10 cellular contexts compared by ENCODE assay signal in genomic region chr12:124452576-124453391, GRCh38.
DNase-seq lines count a peak whose midpoint lies in the region; ATAC-seq and TF ChIP-seq lines count a peak whose summit lies in the region.
"Had no signal": no experiment of that assay in that cellular context is flagged by ENCODE, and none has a peak within 500 bp of the region (broad histone marks: within the 10 kb centered on the region; RNA-seq: fewer than 3 reads in every experiment).

No MANE protein-coding gene starts in this region.

- H3K9me3 ChIP-seq in right lobe of liver (no peaks in the 10 kb centered on the region), thyroid gland (no peaks in the 10 kb centered on the region)

- H3K4me1 ChIP-seq in right lobe of liver (peaks cover 0 to 6% (median 2%) of the 10 kb centered on the region in 4 donors), thyroid gland (peaks cover 14 to 31% of the 10 kb centered on the region in 2 donors)

- peak overlapping the region; percentile 10 to 33 for H3K4me3 Mint-ChIP-seq in activated T-cell treated with anti-CD3 and anti-CD28 coated beads, Interleukin-2, amount 50 U/mL, for 72 hours
- H3K4me3 Mint-ChIP-seq in activated CD4-positive, alpha-beta memory T cell treated with anti-CD3 and anti-CD28 coated beads for 36 hours = peak overlapping the region; percentile 12
- H3K4me3 Mint-ChIP-seq: neural crest cell had no signal

- intact Hi-C loops in activated CD4-positive, alpha-beta memory T cell treated with anti-CD3 and anti-CD28 coated beads for 36 hours (cut with micrococcal nuclease) = loop anchor here (1.0 to 10.0 kb wide), 5 partner anchors 14 to 462 kb away; partner anchors contain the start of gene UBC
- intact Hi-C loops in right lobe of liver (cut with DNase I) = no loop called here
- intact Hi-C loops in thyroid gland (cut with DNase I) = no loop called here

- POLR2A ChIA-PET in activated CD4-positive, alpha-beta memory T cell treated with anti-CD3 and anti-CD28 coated beads for 36 hours (lab: Charles Lee) = interaction anchor here (0.6 to 1.9 kb wide), 3 partner anchors 13 to 114 kb away, joined by 3 to 12 read pairs (median 3); no protein-coding TSS in a partner anchor

- H3K36me3 ChIP-seq in right lobe of liver (no peaks in the 10 kb centered on the region), thyroid gland (no peaks in the 10 kb centered on the region)

- H3K27me3 ChIP-seq in right lobe of liver (no peaks in the 10 kb centered on the region), thyroid gland (no peaks in the 10 kb centered on the region)

- no peak overlapping the region for H3K27ac Mint-ChIP-seq in activated T-cell treated with anti-CD3 and anti-CD28 coated beads, Interleukin-2, amount 50 U/mL, for 72 hours
- peak overlapping the region; percentile 54 for H3K27ac Mint-ChIP-seq in activated CD4-positive, alpha-beta memory T cell treated with anti-CD3 and anti-CD28 coated beads for 36 hours

- no peaks in the 10 kb centered on the region for H3K36me3 Mint-ChIP-seq in activated T-cell treated with anti-CD3 and anti-CD28 coated beads, Interleukin-2, amount 50 U/mL, for 72 hours (ENCODE audit: insufficient read depth in 2 of 2)
- peaks cover 10% of the 10 kb centered on the region for H3K36me3 Mint-ChIP-seq in activated CD4-positive, alpha-beta memory T cell treated with anti-CD3 and anti-CD28 coated beads for 36 hours

- no peaks in the 10 kb centered on the region for H3K27me3 Mint-ChIP-seq in activated T-cell treated with anti-CD3 and anti-CD28 coated beads, Interleukin-2, amount 50 U/mL, for 72 hours (ENCODE audit: low read depth)
- H3K27me3 Mint-ChIP-seq in activated CD4-positive, alpha-beta memory T cell treated with anti-CD3 and anti-CD28 coated beads for 36 hours = no peaks in the 10 kb centered on the region

- peaks cover 38% of the 10 kb centered on the region for H3K4me1 Mint-ChIP-seq in activated T-cell treated with anti-CD3 and anti-CD28 coated beads, Interleukin-2, amount 50 U/mL, for 72 hours (ENCODE audit: low read depth)
- H3K4me1 Mint-ChIP-seq in activated CD4-positive, alpha-beta memory T cell treated with anti-CD3 and anti-CD28 coated beads for 36 hours (ENCODE audit: low read depth) = peaks cover 44% of the 10 kb centered on the region

- CTCF ChIA-PET in activated CD4-positive, alpha-beta memory T cell treated with anti-CD3 and anti-CD28 coated beads for 36 hours (lab: Charles Lee) = interaction anchor here (1.0 to 1.6 kb wide), 8 partner anchors 13 to 319 kb away, joined by 3 to 10 read pairs (median 5); no protein-coding TSS in a partner anchor

- H3K9me3 Mint-ChIP-seq in activated T-cell treated with anti-CD3 and anti-CD28 coated beads, Interleukin-2, amount 50 U/mL, for 72 hours = no peaks in the 10 kb centered on the region
- H3K9me3 Mint-ChIP-seq in activated CD4-positive, alpha-beta memory T cell treated with anti-CD3 and anti-CD28 coated beads for 36 hours = no peaks in the 10 kb centered on the region
- H3K9me3 Mint-ChIP-seq: neural crest cell had no signal

- 50% methylated on average over 2 of the region's 25 CpGs for WGBS in right lobe of liver (ENCODE audit: insufficient coverage, low coverage, low lambda C conversion rate, missing lambda C conversion rate)
- WGBS in thyroid gland, 2 donors = 78 to 86% methylated on average over 14 to 19 of the region's 25 CpGs

- H3K27ac ChIP-seq in right lobe of liver (peak overlapping the region in 2 of 3 donors; percentile 43 to 63), thyroid gland (peak overlapping the region in 2 of 3 donors; percentile 2 to 68)

- H3K4me3 ChIP-seq in right lobe of liver = no peak overlapping the region
- H3K4me3 ChIP-seq in thyroid gland (replicated peaks in 1 of 3) = no peak overlapping the region

- no peak for ATAC-seq in activated T-cell treated with anti-CD3 and anti-CD28 coated beads, Interleukin-2, amount 50 U/mL, for 72 hours (replicated peaks in 1 of 2)
- ATAC-seq in right lobe of liver = no peak

- TF ChIP-seq CTCF in right lobe of liver (IDR thresholded peaks at IDR 0.05) (no peak), thyroid gland (IDR thresholded peaks at IDR 0.05) (no peak)

- TF ChIP-seq POLR2A in right lobe of liver (IDR thresholded peaks at IDR 0.05) (no peak), thyroid gland (IDR thresholded peaks at IDR 0.05) (no peak)

- DNase-seq in activated T-cell treated with anti-CD3 and anti-CD28 coated beads, Interleukin-2, amount 50 U/mL, for 72 hours = no peak
- no peak for DNase-seq in activated T-cell treated with anti-CD3 and anti-CD28 coated beads, Interleukin-2, amount 50 U/mL, for 48 hours
- no peak for DNase-seq in activated CD4-positive, alpha-beta memory T cell treated with anti-CD3 and anti-CD28 coated beads for 36 hours
- no peak for DNase-seq in right lobe of liver
- no peak for DNase-seq in thyroid gland
- no peak for DNase-seq in cerebellum (ENCODE audit: low spot score)
- no peak for DNase-seq in SW 1271 (lab: John Stamatoyannopoulos, UW)
- no peak for DNase-seq in NCI-H1105 (lab: John Stamatoyannopoulos, UW)
- DNase-seq: NCI-H226 had no signal
